Comparison of ENCODE assay signal across 9 cellular contexts in genomic region chrX:20267924-20268701, GRCh38. TPM values are rescaled to one million over a fixed set of nuclear protein-coding genes. Genes with fewer than 3 reads are reported as not detected.
DNase-seq lines count a peak whose midpoint lies in the region; ATAC-seq and TF ChIP-seq lines count a peak whose summit lies in the region.
"Had no signal": no experiment of that assay in that cellular context is flagged by ENCODE, and none has a peak within 500 bp of the region (broad histone marks: within the 10 kb centered on the region; RNA-seq: fewer than 3 reads in every experiment).

No MANE protein-coding gene starts in this region.

- H3K36me3 Mint-ChIP-seq in activated CD8-positive, alpha-beta memory T cell treated with anti-CD3 and anti-CD28 coated beads, Interleukin-2, amount 10 ng/mL, durations not matched to agents 7 days and 5 days = peaks cover 1% of the 10 kb centered on the region

- 0 to 58% methylated on average over 2 to 54 of the region's 54 CpGs for WGBS in upper lobe of left lung, 2 donors

- H3K4me1 ChIP-seq in mucosa of descending colon (ENCODE audit: low read depth) = peaks cover 3% of the 10 kb centered on the region
- H3K4me1 ChIP-seq in upper lobe of left lung = peaks cover 0 to 9% (median 8%) of the 10 kb centered on the region in 4 donors

- no peaks in the 10 kb centered on the region for H3K9me3 Mint-ChIP-seq in activated CD8-positive, alpha-beta memory T cell treated with anti-CD3 and anti-CD28 coated beads, Interleukin-2, amount 10 ng/mL, durations not matched to agents 7 days and 5 days (ENCODE audit: low read depth)

- no peaks in the 10 kb centered on the region for H3K27me3 Mint-ChIP-seq in activated CD8-positive, alpha-beta memory T cell treated with anti-CD3 and anti-CD28 coated beads, Interleukin-2, amount 10 ng/mL, durations not matched to agents 7 days and 5 days

- CTCF ChIA-PET in activated CD8-positive, alpha-beta memory T cell treated with anti-CD3 and anti-CD28 coated beads, Interleukin-2, amount 10 ng/mL, durations not matched to agents 7 days and 5 days (lab: Charles Lee) = no interaction called here

- intact Hi-C loops in mucosa of descending colon (cut with DNase I, micrococcal nuclease) = no loop called here

- no peak for ATAC-seq in activated CD8-positive, alpha-beta memory T cell treated with anti-CD3 and anti-CD28 coated beads, Interleukin-2, amount 10 ng/mL, durations not matched to agents 7 days and 5 days
- peak; percentile 25 for ATAC-seq in mucosa of descending colon
- peak; percentile 68 to 69 for ATAC-seq in upper lobe of left lung (ENCODE audit: low FRiP score in 2 of 2)

- no peak overlapping the region for H3K27ac Mint-ChIP-seq in activated CD8-positive, alpha-beta memory T cell treated with anti-CD3 and anti-CD28 coated beads, Interleukin-2, amount 10 ng/mL, durations not matched to agents 7 days and 5 days

- peak overlapping the region; percentile 87 to 94 (median 91) for H3K27ac ChIP-seq in upper lobe of left lung
- H3K27ac ChIP-seq: SK-N-MC had no signal

- TF ChIP-seq CTCF in epithelial cell of proximal tubule (conservative IDR thresholded peaks at IDR 0.05; ENCODE audit: low read depth, low read length) (no peak), mucosa of descending colon (IDR thresholded peaks at IDR 0.05) (no peak), upper lobe of left lung (IDR thresholded peaks at IDR 0.05) (no peak)

- H3K4me3 Mint-ChIP-seq in activated CD8-positive, alpha-beta memory T cell treated with anti-CD3 and anti-CD28 coated beads, Interleukin-2, amount 10 ng/mL, durations not matched to agents 7 days and 5 days = peak overlapping the region; percentile 76

- TF ChIP-seq POLR2A in upper lobe of left lung (IDR thresholded peaks at IDR 0.05) = no peak

- TF ChIP-seq EP300 in upper lobe of left lung (IDR thresholded peaks at IDR 0.05) = no peak

- H3K36me3 ChIP-seq in mucosa of descending colon (ENCODE audit: low read depth) (no peaks in the 10 kb centered on the region), upper lobe of left lung (no peaks in the 10 kb centered on the region)

- peak overlapping the region; percentile 76 for H3K4me3 ChIP-seq in epithelial cell of proximal tubule (ENCODE audit: low read depth, low read length)
- no peak overlapping the region for H3K4me3 ChIP-seq in mucosa of descending colon
- peak overlapping the region in 3 of 4 donors; percentile 65 to 72 (median 66) for H3K4me3 ChIP-seq in upper lobe of left lung

- H3K4me1 Mint-ChIP-seq in activated CD8-positive, alpha-beta memory T cell treated with anti-CD3 and anti-CD28 coated beads, Interleukin-2, amount 10 ng/mL, durations not matched to agents 7 days and 5 days = peaks cover 13% of the 10 kb centered on the region

- peak in 2 of 3 experiments; percentile 76 to 77 for DNase-seq in NCI-H1417 (lab: John Stamatoyannopoulos, UW)
- DNase-seq in NCI-H1417 treated with DMSO at 0.1 percent for 48 hours (lab: John Stamatoyannopoulos, UW) = no peak
- no peak for DNase-seq in activated CD8-positive, alpha-beta memory T cell treated with anti-CD3 and anti-CD28 coated beads, Interleukin-2, amount 10 ng/mL, durations not matched to agents 7 days and 5 days
- no peak for DNase-seq in epithelial cell of proximal tubule (ENCODE audit: low read depth)
- DNase-seq in mucosa of descending colon = peak; percentile 48 to 70 (median 69)
- DNase-seq in upper lobe of left lung = peak; percentile 51 to 84
- DNase-seq in GF-D8 (lab: John Stamatoyannopoulos, UW) = no peak
- no peak for DNase-seq in DMS114 treated with DMSO at 0.1 percent for 48 hours (lab: John Stamatoyannopoulos, UW; ENCODE audit: unreplicated experiment)

- no peaks in the 10 kb centered on the region for H3K27me3 ChIP-seq in upper lobe of left lung

- H3K9me3 ChIP-seq in mucosa of descending colon (no peaks in the 10 kb centered on the region), upper lobe of left lung (no peaks in the 10 kb centered on the region)

RNA-seq across cellular contexts. Expression of gene RPS6KA3, which starts 1.4 kb away (rescaled TPM):
- total RNA-seq in activated CD8-positive, alpha-beta memory T cell treated with anti-CD3 and anti-CD28 coated beads, Interleukin-2, amount 10 ng/mL, durations not matched to agents 7 days and 5 days = 10 to 100 TPM; 60.5 to 79.9 TPM
- total RNA-seq in epithelial cell of proximal tubule (17.2 and 17.5 TPM in 2 replicates), mucosa of descending colon (10 to 100 TPM; 73.6 to 80.1 (median 73.9) TPM), upper lobe of left lung (10 to 100 TPM; 24.6 to 93.0 (median 58.4) TPM)

Comparison
In these comparisons a context has a peak if more than half of its experiments do, and no peak if none do; other contexts are left out.
1. DNase-seq: peak in NCI-H1417 (2 of 3), mucosa of descending colon (3 of 3) and upper lobe of left lung (2 of 2); none in NCI-H1417 treated with DMSO at 0.1 percent for 48 hours (single experiment), activated CD8-positive, alpha-beta memory T cell treated with anti-CD3 and anti-CD28 coated beads, Interleukin-2, amount 10 ng/mL, durations not matched to agents 7 days and 5 days (single experiment), epithelial cell of proximal tubule (single experiment), GF-D8 (single experiment) and DMS114 treated with DMSO at 0.1 percent for 48 hours (single experiment).